Comparison of ENCODE assay signal across 11 cellular contexts in genomic region chr9:93956183-93956784, GRCh38. TPM values are rescaled to one million over a fixed set of nuclear protein-coding genes. Genes with fewer than 3 reads are reported as not detected.
DNase-seq lines count a peak whose midpoint lies in the region; ATAC-seq, FAIRE-seq and TF ChIP-seq lines count a peak whose summit lies in the region.
"Had no signal": no experiment of that assay in that cellular context is flagged by ENCODE, and none has a peak within 500 bp of the region (broad histone marks: within the 10 kb centered on the region; RNA-seq: fewer than 3 reads in every experiment).

No MANE protein-coding gene starts in this region.

- TF ChIP-seq CTCF in A549 (IDR thresholded peaks at IDR 0.05): no peak
- no peak for TF ChIP-seq CTCF in activated CD8-positive, alpha-beta T cell treated with anti-CD3 and anti-CD28 coated beads for 36 hours (IDR thresholded peaks at IDR 0.05)

- intact Hi-C loops in activated CD8-positive, alpha-beta T cell treated with anti-CD3 and anti-CD28 coated beads for 36 hours (cut with micrococcal nuclease): no loop called here
- intact Hi-C loops in naive thymus-derived CD4-positive, alpha-beta T cell (cut with micrococcal nuclease): no loop called here

- peaks cover 70% of the 10 kb centered on the region for H3K27me3 Mint-ChIP-seq in activated CD8-positive, alpha-beta T cell treated with anti-CD3 and anti-CD28 coated beads for 36 hours
- peaks cover 67 to 82% (median 75%) of the 10 kb centered on the region in 5 donors for H3K27me3 Mint-ChIP-seq in naive thymus-derived CD4-positive, alpha-beta T cell

- peak overlapping the region; percentile 83 for H3K4me3 Mint-ChIP-seq in activated CD8-positive, alpha-beta T cell treated with anti-CD3 and anti-CD28 coated beads for 36 hours
- peak overlapping the region in 9 of 10 donors; percentile 20 to 88 (median 79) for H3K4me3 Mint-ChIP-seq in naive thymus-derived CD4-positive, alpha-beta T cell

- no peaks in the 10 kb centered on the region for H3K9me3 Mint-ChIP-seq in activated CD8-positive, alpha-beta T cell treated with anti-CD3 and anti-CD28 coated beads for 36 hours
- peaks cover 0 to 2% (median 0%) of the 10 kb centered on the region in 11 donors for H3K9me3 Mint-ChIP-seq in naive thymus-derived CD4-positive, alpha-beta T cell

- no peak for TF ChIP-seq RAD21 in A549 (conservative IDR thresholded peaks at IDR 0.05 in 1 of 2, IDR thresholded peaks at IDR 0.05 in 1 of 2)

- TF ChIP-seq POLR2A in A549 (IDR thresholded peaks at IDR 0.05; ENCODE audit: low read length): no peak

- peaks cover 45% of the 10 kb centered on the region for H3K4me1 Mint-ChIP-seq in activated CD8-positive, alpha-beta T cell treated with anti-CD3 and anti-CD28 coated beads for 36 hours (ENCODE audit: low read depth)
- H3K4me1 Mint-ChIP-seq in naive thymus-derived CD4-positive, alpha-beta T cell: peaks cover 37 to 60% (median 51%) of the 10 kb centered on the region in 7 donors

- H3K9me3 ChIP-seq in A549 (no peaks in the 10 kb centered on the region), ES-I3 (ENCODE audit: control insufficient read depth, insufficient read depth, low read length) (no peaks in the 10 kb centered on the region)
- no peaks in the 10 kb centered on the region for H3K9me3 ChIP-seq in naive thymus-derived CD4-positive, alpha-beta T cell (ENCODE audit: control insufficient read depth in 2 of 3, low read length in 3 of 3)
- H3K9me3 ChIP-seq: suprapubic skin had no signal

- H3K4me1 ChIP-seq in A549 (no peaks in the 10 kb centered on the region; the same call in 2 of the 3 replicates), ES-I3 (ENCODE audit: insufficient read depth, low read length) (peaks cover 7% of the 10 kb centered on the region)
- H3K4me1 ChIP-seq in naive thymus-derived CD4-positive, alpha-beta T cell (ENCODE audit: control insufficient read depth in 2 of 2, insufficient read depth in 2 of 2, low read length in 2 of 2): peaks cover 5 to 44% of the 10 kb centered on the region in 2 donors

- CTCF ChIA-PET in A549 (lab: Yijun Ruan, JAX): interaction anchor here (0.6 to 2.2 kb wide), 7 partner anchors 57 to 1771 kb away, joined by 3 to 6 read pairs (median 4); no protein-coding TSS in a partner anchor
- CTCF ChIA-PET in activated CD8-positive, alpha-beta T cell treated with anti-CD3 and anti-CD28 coated beads for 36 hours (lab: Charles Lee): interaction anchor here (1.1 to 1.5 kb wide), 2 partner anchors 10 to 274 kb away, joined by 3 read pairs; no protein-coding TSS in a partner anchor
- CTCF ChIA-PET in naive thymus-derived CD4-positive, alpha-beta T cell (lab: Charles Lee): no interaction called here

- H3K4me3 ChIP-seq in A549: peak overlapping the region; percentile 49
- H3K4me3 ChIP-seq in naive thymus-derived CD4-positive, alpha-beta T cell (ENCODE audit: low read length): no peak overlapping the region

- H3K27me3 ChIP-seq in naive thymus-derived CD4-positive, alpha-beta T cell (ENCODE audit: control insufficient read depth in 2 of 2, insufficient read depth in 2 of 2, low read length in 2 of 2): peaks cover 0 to 60% of the 10 kb centered on the region in 2 donors

- no peak for TF ChIP-seq EP300 in A549 (IDR thresholded peaks at IDR 0.05)

- FAIRE-seq in A549 (lab: Jason Lieb, UNC): no peak

- H3K9ac ChIP-seq in ES-I3 (ENCODE audit: low read depth, low read length): peak overlapping the region; percentile 31; the same call in 1 of the 2 replicates

- no peak overlapping the region for H3K27ac Mint-ChIP-seq in activated CD8-positive, alpha-beta T cell treated with anti-CD3 and anti-CD28 coated beads for 36 hours
- H3K27ac Mint-ChIP-seq in naive thymus-derived CD4-positive, alpha-beta T cell: no peak overlapping the region

- 83% methylated on average over 6 of the region's 6 CpGs for WGBS in A549 (ENCODE audit: missing lambda C conversion rate)

- H3K4me2 ChIP-seq in A549: peak overlapping the region; percentile 87

- no peak overlapping the region for H3K27ac ChIP-seq in A549
- H3K27ac ChIP-seq in naive thymus-derived CD4-positive, alpha-beta T cell (ENCODE audit: low read depth, low read length): no peak overlapping the region
- H3K27ac ChIP-seq: suprapubic skin had no signal

- H3K36me3 ChIP-seq in ES-I3 (ENCODE audit: insufficient read depth, low read length): no peaks in the 10 kb centered on the region
- no peaks in the 10 kb centered on the region for H3K36me3 ChIP-seq in naive thymus-derived CD4-positive, alpha-beta T cell (ENCODE audit: control insufficient read depth in 2 of 3, insufficient read depth in 3 of 3, low read length in 3 of 3)
- H3K36me3 ChIP-seq: suprapubic skin had no signal

- POLR2A ChIA-PET in A549 (lab: Yijun Ruan, JAX): no interaction called here
- POLR2A ChIA-PET in activated CD8-positive, alpha-beta T cell treated with anti-CD3 and anti-CD28 coated beads for 36 hours (lab: Charles Lee): no interaction called here
- POLR2A ChIA-PET in naive thymus-derived CD4-positive, alpha-beta T cell (lab: Charles Lee): no interaction called here

- no peak for DNase-seq in A549 (ENCODE audit: low read depth in 1 of 2, low spot score in 1 of 2)
- no peak for DNase-seq in activated CD8-positive, alpha-beta T cell treated with anti-CD3 and anti-CD28 coated beads for 36 hours
- DNase-seq in naive thymus-derived CD4-positive, alpha-beta T cell: no peak
- DNase-seq in Kasumi-1 (lab: John Stamatoyannopoulos, UW): no peak
- DNase-seq in NCI-H187 treated with DMSO at 0.1 percent for 48 hours (lab: John Stamatoyannopoulos, UW): no peak
- no peak for DNase-seq in NCI-H1092 treated with DMSO at 0.1 percent for 48 hours (lab: John Stamatoyannopoulos, UW)
- DNase-seq in C1 segment of cervical spinal cord (lab: John Stamatoyannopoulos, UW): no peak
- DNase-seq: activated gamma-delta T cell treated with Interleukin-2 at 50 U/mL for 16 hours had no signal

- H3K36me3 Mint-ChIP-seq in activated CD8-positive, alpha-beta T cell treated with anti-CD3 and anti-CD28 coated beads for 36 hours (ENCODE audit: low read depth): peaks cover 3% of the 10 kb centered on the region
- H3K36me3 Mint-ChIP-seq in naive thymus-derived CD4-positive, alpha-beta T cell: peaks cover 0 to 11% (median 4%) of the 10 kb centered on the region in 5 donors

- no peak for ATAC-seq in A549
- no peak for ATAC-seq in activated CD8-positive, alpha-beta T cell treated with anti-CD3 and anti-CD28 coated beads for 36 hours
- no peak for ATAC-seq in naive thymus-derived CD4-positive, alpha-beta T cell

TF ChIP-seq in A549, 52 proteins besides CTCF, POLR2A, EP300 and RAD21 (continues in another document):
- TF ChIP-seq EHMT2 (IDR thresholded peaks at IDR 0.05; ENCODE audit: low read depth) (no peak), MAX (IDR thresholded peaks at IDR 0.05) (no peak), ZSCAN20 (CRISPR knock-in tag; IDR thresholded peaks at IDR 0.05) (no peak), CHD4 (IDR thresholded peaks at IDR 0.05; ENCODE audit: borderline replicate concordance) (no peak), FOSB (CRISPR knock-in tag; IDR thresholded peaks at IDR 0.05) (no peak), HOXA7 (CRISPR knock-in tag; IDR thresholded peaks at IDR 0.05) (no peak), REST (IDR thresholded peaks at IDR 0.05) (no peak), CBX8 (IDR thresholded peaks at IDR 0.05) (no peak), RCOR1 (IDR thresholded peaks at IDR 0.05; ENCODE audit: low read depth, low read length) (no peak), EHF (CRISPR knock-in tag; IDR thresholded peaks at IDR 0.05) (no peak), TFCP2L1 (CRISPR knock-in tag; IDR thresholded peaks at IDR 0.05) (no peak), RFX5 (IDR thresholded peaks at IDR 0.05) (no peak), ZFP36 (IDR thresholded peaks at IDR 0.05; ENCODE audit: borderline replicate concordance, partially characterized antibody) (no peak), NPAS2 (CRISPR knock-in tag; IDR thresholded peaks at IDR 0.05; ENCODE audit: borderline replicate concordance) (no peak), NFE2L2 (conservative IDR thresholded peaks at IDR 0.05; ENCODE audit: low read length) (no peak)

RNA-seq across cellular contexts. Expression of gene BARX1, which starts 1.1 kb away (rescaled TPM):
- 2.6 and 3.5 TPM in 2 replicates for polyA plus RNA-seq in A549 (2011; rRNA removed)
- polyA plus RNA-seq in A549 (2012; cell fraction: cytosol; rRNA removed): 10.3 and 14.2 TPM in 2 replicates
- polyA plus RNA-seq in A549 (2012; cell fraction: nucleus; rRNA removed): 7.9 and 8.8 TPM in 2 replicates
- 6.3 to 7.8 TPM (median 7.3 TPM) in 3 replicates for polyA plus RNA-seq in A549 (2017; fragmentation: RNase III; extraction: RNeasy Plus Mini Kit Qiagen cat#74134 plus additional on column Dnase treatment)
- 0.87 and 1.1 TPM in 2 replicates for polyA minus RNA-seq in A549 (2011; rRNA and poly(A)+ RNA removed)
- total RNA-seq in activated CD8-positive, alpha-beta T cell treated with anti-CD3 and anti-CD28 coated beads for 36 hours: 1 to 10 TPM; 6.6 to 7.6 TPM
- total RNA-seq in naive thymus-derived CD4-positive, alpha-beta T cell: under 1 TPM in 2 of 5 experiments, not detected in 3; 0.19 to 0.56 TPM
- not detected for polyA plus RNA-seq in naive thymus-derived CD4-positive, alpha-beta T cell
- total RNA-seq: dermis microvascular lymphatic vessel endothelial cell, suprapubic skin had no signal

Comparison
In these comparisons a context has a peak if more than half of its experiments do, and no peak if none do; other contexts are left out.
1. RNA of gene BARX1, which starts 1.1 kb away (total RNA-seq): 6.6 to 7.6 TPM in activated CD8-positive, alpha-beta T cell treated with anti-CD3 and anti-CD28 coated beads for 36 hours; 0.19 to 0.56 TPM in naive thymus-derived CD4-positive, alpha-beta T cell; every median in the first group is over 4 times any median in the second.